In the genomic region with DNA sequence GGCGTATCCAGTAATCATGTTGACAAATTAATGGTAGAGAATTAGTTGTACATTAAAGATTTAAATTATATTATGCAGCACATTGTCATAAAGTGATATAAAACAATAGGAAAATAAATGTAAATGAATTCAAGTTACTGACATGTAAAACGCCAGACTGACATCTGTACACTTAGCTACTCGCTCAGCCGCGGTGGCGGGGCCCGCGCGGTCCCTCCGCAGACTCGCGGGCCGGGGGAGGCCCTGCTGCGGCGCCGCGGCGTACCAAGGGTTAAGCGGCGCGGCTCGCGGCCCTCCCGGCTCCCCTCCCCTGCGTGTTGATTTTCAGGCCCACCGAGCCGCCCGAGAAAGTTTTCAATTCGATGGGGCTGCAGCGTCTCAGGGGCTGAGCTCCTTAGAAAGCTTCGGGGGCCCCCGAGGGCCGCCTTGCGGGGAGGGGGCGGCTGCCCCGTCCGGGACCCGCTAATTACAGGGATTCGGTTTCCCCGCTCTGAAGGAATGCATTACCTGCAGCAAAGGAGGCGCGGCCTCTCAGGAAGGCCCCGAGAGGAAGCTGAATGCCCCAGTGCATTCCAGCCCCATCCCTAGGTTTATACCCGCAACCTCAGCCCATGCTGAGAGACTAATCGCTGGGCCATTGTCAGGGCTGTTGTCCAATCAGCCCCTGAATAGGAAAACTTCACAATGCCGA, we compare ENCODE assay signal across 11 cellular contexts.
DNase-seq lines count a peak whose midpoint lies in the region; ATAC-seq and TF ChIP-seq lines count a peak whose summit lies in the region.
"Had no signal": no experiment of that assay in that cellular context is flagged by ENCODE, and none has a peak within 500 bp of the region (broad histone marks: within the 10 kb centered on the region; RNA-seq: fewer than 3 reads in every experiment).

No MANE protein-coding gene starts in this region.

- WGBS in mammary epithelial cell (ENCODE audit: low coverage, missing lambda C conversion rate), result 13% methylated on average over 29 of the region's 46 CpGs
- 1% methylated on average over 34 to 40 of the region's 46 CpGs for WGBS in mesodermal cell (ENCODE audit: insufficient coverage in 2 of 2), 2 experiments

- peaks cover 28% of the 10 kb centered on the region for H3K4me1 Mint-ChIP-seq in activated T-helper 2 cell treated with anti-CD3 and anti-CD28 coated beads, Interferon-gamma antibody, Interleukin-2, Interleukin-4, amounts not matched to agents 10 μg/mL and 5 μg/mL and 100 μg/mL, durations not matched to agents 14 hours and 24 hours and 36 hours (ENCODE audit: low read depth)

- peak overlapping the region; percentile 69 for H2AFZ ChIP-seq in mammary epithelial cell (ENCODE audit: low read depth, low read length)

- H3K27me3 ChIP-seq in A673 (replicated peaks; ENCODE audit: insufficient read depth, low read depth, low read length, poor library complexity) (peaks cover 97% of the 10 kb centered on the region), HAP-1 (ENCODE audit: low read depth) (no peaks in the 10 kb centered on the region), mammary epithelial cell (ENCODE audit: insufficient read depth, low read length) (peaks cover 28% of the 10 kb centered on the region), brain microvascular endothelial cell (replicated peaks) (peaks cover 88% of the 10 kb centered on the region)

- peak overlapping the region; percentile 77 for H3K4me2 ChIP-seq in mammary epithelial cell (ENCODE audit: insufficient read depth, low read depth, low read length)

- peak; percentile 25 for DNase-seq in A673 (ENCODE audit: low spot score)
- DNase-seq in HAP-1 (ENCODE audit: low spot score in 2 of 2), result peak; percentile 73 to 81
- DNase-seq in mammary epithelial cell, result no peak
- no peak for DNase-seq in brain microvascular endothelial cell
- no peak for DNase-seq in activated T-helper 2 cell treated with anti-CD3 and anti-CD28 coated beads, Interferon-gamma antibody, Interleukin-2, Interleukin-4, amounts not matched to agents 10 μg/mL and 5 μg/mL and 100 μg/mL, durations not matched to agents 14 hours and 24 hours and 36 hours (ENCODE audit: low spot score)
- DNase-seq: activated CD4-positive, CD25-positive, alpha-beta regulatory T cell; amniotic stem cell; occipital lobe had no signal

- H3K4me3 ChIP-seq in A673 (ENCODE audit: low read depth, low read length, poor library complexity, severe bottlenecking) (no peak overlapping the region), HAP-1 (peak overlapping the region; percentile 9; the same call in 1 of the 2 replicates), mammary epithelial cell (replicated peaks in 1 of 3; ENCODE audit: insufficient read depth in 1 of 3, low read depth in 2 of 3, low read length in 3 of 3) (peak overlapping the region; percentile 8 to 16 (median 14)), mesodermal cell (ENCODE audit: extremely low read depth, insufficient read depth, low read length, poor library complexity, severe bottlenecking) (peak overlapping the region; percentile 20), brain microvascular endothelial cell (ENCODE audit: low read depth, low read length) (no peak overlapping the region)

- intact Hi-C loops in A673 (cut with micrococcal nuclease; ENCODE audit: unreplicated experiment), result no loop called here
- intact Hi-C loops in mammary epithelial cell (cut with micrococcal nuclease), result no loop called here
- intact Hi-C loops in activated T-helper 2 cell treated with anti-CD3 and anti-CD28 coated beads, Interferon-gamma antibody, Interleukin-2, Interleukin-4, amounts not matched to agents 10 μg/mL and 5 μg/mL and 100 μg/mL, durations not matched to agents 14 hours and 24 hours and 36 hours (cut with micrococcal nuclease), result loop anchor here (1.0 to 5.0 kb wide), 3 partner anchors 128 to 320 kb away; a partner anchor contains a TSS

- H3K36me3 ChIP-seq in A673 (ENCODE audit: insufficient read depth, low read length, poor library complexity, severe bottlenecking) (no peaks in the 10 kb centered on the region), HAP-1 (replicated peaks) (no peaks in the 10 kb centered on the region), mammary epithelial cell (ENCODE audit: insufficient read depth, low read length) (no peaks in the 10 kb centered on the region), mesodermal cell (ENCODE audit: control insufficient read depth, insufficient read depth, low read length) (no peaks in the 10 kb centered on the region), brain microvascular endothelial cell (replicated peaks) (no peaks in the 10 kb centered on the region)

- CTCF ChIA-PET in A673 (lab: Charles Lee) (interaction anchor here (2.2 kb wide), 1 partner anchor 323 kb away, joined by 5 read pairs; no protein-coding TSS in a partner anchor), mammary epithelial cell (lab: Charles Lee; ENCODE audit: low non-redundant PET) (no interaction called here)

- dilution Hi-C loops in mammary epithelial cell (cut with HindIII; ENCODE audit: low sequenced_read_pairs), result no loop called here

- H3K79me2 ChIP-seq in mammary epithelial cell (ENCODE audit: insufficient read depth, low read length), result no peaks in the 10 kb centered on the region

- H3K4me3 Mint-ChIP-seq in activated T-helper 2 cell treated with anti-CD3 and anti-CD28 coated beads, Interferon-gamma antibody, Interleukin-2, Interleukin-4, amounts not matched to agents 10 μg/mL and 5 μg/mL and 100 μg/mL, durations not matched to agents 14 hours and 24 hours and 36 hours (ENCODE audit: low read depth), result no peak overlapping the region

- H3K9me3 Mint-ChIP-seq in activated T-helper 2 cell treated with anti-CD3 and anti-CD28 coated beads, Interferon-gamma antibody, Interleukin-2, Interleukin-4, amounts not matched to agents 10 μg/mL and 5 μg/mL and 100 μg/mL, durations not matched to agents 14 hours and 24 hours and 36 hours, result no peaks in the 10 kb centered on the region

- H3K36me3 Mint-ChIP-seq in activated T-helper 2 cell treated with anti-CD3 and anti-CD28 coated beads, Interferon-gamma antibody, Interleukin-2, Interleukin-4, amounts not matched to agents 10 μg/mL and 5 μg/mL and 100 μg/mL, durations not matched to agents 14 hours and 24 hours and 36 hours (ENCODE audit: low read depth), result no peaks in the 10 kb centered on the region

- H3K27ac Mint-ChIP-seq in activated T-helper 2 cell treated with anti-CD3 and anti-CD28 coated beads, Interferon-gamma antibody, Interleukin-2, Interleukin-4, amounts not matched to agents 10 μg/mL and 5 μg/mL and 100 μg/mL, durations not matched to agents 14 hours and 24 hours and 36 hours, result no peak overlapping the region

- in situ Hi-C loops in HAP-1 (cut with MboI; ENCODE audit: low sequenced_read_pairs), result no loop called here
- in situ Hi-C loops in mammary epithelial cell (cut with MboI; ENCODE audit: low sequenced_read_pairs in 2 of 2), result no loop called here
- in situ Hi-C loops in brain microvascular endothelial cell (cut with HindIII; ENCODE audit: low pct_ligation_motif_present, low sequenced_read_pairs), result no loop called here

- no peaks in the 10 kb centered on the region for H4K20me1 ChIP-seq in mammary epithelial cell (ENCODE audit: insufficient read depth, low read length)

- ATAC-seq in HG02610 (IDR thresholded peaks at IDR 0.05; ENCODE audit: unreplicated experiment), result no peak
- ATAC-seq in activated CD4-positive, CD25-positive, alpha-beta regulatory T cell treated with anti-CD3 and anti-CD28 coated beads, Interleukin-2, amount 50 U/mL, for 24 hours, result no peak

- H3K9me3 ChIP-seq in A673 (ENCODE audit: low read depth, low read length, poor library complexity, severe bottlenecking) (no peaks in the 10 kb centered on the region), HAP-1 (no peaks in the 10 kb centered on the region), mammary epithelial cell (replicated peaks; ENCODE audit: insufficient read depth, low read length) (no peaks in the 10 kb centered on the region), mesodermal cell (ENCODE audit: control insufficient read depth, low read length) (no peaks in the 10 kb centered on the region)

- H3K27ac ChIP-seq in A673 (ENCODE audit: low read depth, low read length, poor library complexity, severe bottlenecking) (no peak overlapping the region), mammary epithelial cell (ENCODE audit: insufficient read depth, low read depth, low read length) (no peak overlapping the region), mesodermal cell (ENCODE audit: low read depth, low read length, severe bottlenecking) (no peak overlapping the region), brain microvascular endothelial cell (no peak overlapping the region)

- H3K4me1 ChIP-seq in A673 (ENCODE audit: insufficient read depth, low read length, poor library complexity, severe bottlenecking) (no peaks in the 10 kb centered on the region), HAP-1 (peaks cover 48% of the 10 kb centered on the region), mammary epithelial cell (ENCODE audit: insufficient read depth, low read length) (no peaks in the 10 kb centered on the region), mesodermal cell (ENCODE audit: control insufficient read depth, insufficient read depth, low read length, poor library complexity, severe bottlenecking) (no peaks in the 10 kb centered on the region)

- BruUV-seq in A673 (replicated peaks; lab: Mats Ljungman, UMichigan) (no TSS peak), mammary epithelial cell (replicated peaks; lab: Mats Ljungman, UMichigan) (no TSS peak)

- TF ChIP-seq CTCF in A673 (conservative IDR thresholded peaks at IDR 0.05; ENCODE audit: low read depth, low read length), result no peak
- no peak for TF ChIP-seq CTCF in mammary epithelial cell (conservative IDR thresholded peaks at IDR 0.05 in 1 of 2, IDR thresholded peaks at IDR 0.05 in 1 of 2; ENCODE audit: extremely low read depth in 1 of 2, insufficient read depth in 1 of 2, low read depth in 1 of 2, low read length in 2 of 2)
- TF ChIP-seq CTCF in brain microvascular endothelial cell (IDR thresholded peaks at IDR 0.05; ENCODE audit: low read depth, low read length, missing control alignments), result no peak

- H3K27me3 Mint-ChIP-seq in activated T-helper 2 cell treated with anti-CD3 and anti-CD28 coated beads, Interferon-gamma antibody, Interleukin-2, Interleukin-4, amounts not matched to agents 10 μg/mL and 5 μg/mL and 100 μg/mL, durations not matched to agents 14 hours and 24 hours and 36 hours (ENCODE audit: low read depth), result peaks cover 80% of the 10 kb centered on the region

- no peak overlapping the region for H3K9ac ChIP-seq in mammary epithelial cell (ENCODE audit: insufficient read depth, low read length)

- POLR2A ChIA-PET in A673 (lab: Charles Lee; ENCODE audit: low non-redundant PET), result no interaction called here

Comparison
In these comparisons a context has a peak if more than half of its experiments do, and no peak if none do; other contexts are left out.
1. DNase-seq: peak in A673 (single experiment) and HAP-1 (2 of 2); none in mammary epithelial cell (single experiment), brain microvascular endothelial cell (single experiment) and activated T-helper 2 cell treated with anti-CD3 and anti-CD28 coated beads, Interferon-gamma antibody, Interleukin-2, Interleukin-4, amounts not matched to agents 10 μg/mL and 5 μg/mL and 100 μg/mL, durations not matched to agents 14 hours and 24 hours and 36 hours (single experiment).
2. H3K4me3 ChIP-seq: peak in HAP-1 (single experiment), mammary epithelial cell (3 of 3) and mesodermal cell (single experiment); none in A673 (single experiment) and brain microvascular endothelial cell (single experiment).